ENCODE assay signal across 1 cellular context in the genomic region with DNA sequence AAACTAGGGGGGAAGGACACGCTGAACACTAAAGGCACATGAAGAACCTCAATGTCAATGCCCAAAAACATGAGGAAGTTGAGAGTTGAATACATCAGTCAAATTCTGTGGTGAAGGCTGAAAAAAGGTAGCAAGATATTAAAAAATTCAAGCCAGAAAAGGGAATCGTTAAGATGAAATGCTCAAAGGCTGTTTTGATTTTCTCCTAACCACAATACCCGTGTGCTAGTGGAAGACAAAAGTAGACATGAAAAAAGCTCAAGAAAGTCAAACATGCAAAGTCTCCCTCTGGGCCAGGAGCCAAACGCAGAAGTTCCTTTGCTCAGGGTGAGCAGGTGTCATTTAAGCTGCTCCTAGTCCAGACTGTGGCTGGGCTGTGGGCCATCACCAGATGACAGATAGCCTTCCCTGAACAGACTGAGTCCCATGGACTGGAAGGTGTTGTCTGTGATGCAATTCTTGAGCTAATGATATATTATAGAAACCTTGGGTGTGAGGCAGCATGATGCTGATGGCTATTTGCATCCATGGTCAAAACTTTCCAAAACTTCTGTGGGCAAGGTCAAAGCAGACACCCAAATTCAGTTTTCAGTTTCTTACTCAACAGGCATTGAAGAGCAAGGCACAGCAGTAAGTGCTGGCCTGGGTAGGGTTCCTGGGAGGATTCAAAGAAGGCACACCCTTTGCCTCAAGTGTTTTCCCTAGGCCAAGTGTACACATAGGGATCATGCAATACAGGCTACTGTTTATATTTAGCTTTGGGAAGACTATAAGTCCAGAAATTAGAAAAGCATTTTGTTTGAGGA.
TF ChIP-seq lines count a peak whose summit lies in the region.

No MANE protein-coding gene starts in this region.

TF ChIP-seq in GM23338, 12 proteins besides CTCF, POLR2A, EP300 and RAD21 (continued from another document):
- TF ChIP-seq, protein P1, sequence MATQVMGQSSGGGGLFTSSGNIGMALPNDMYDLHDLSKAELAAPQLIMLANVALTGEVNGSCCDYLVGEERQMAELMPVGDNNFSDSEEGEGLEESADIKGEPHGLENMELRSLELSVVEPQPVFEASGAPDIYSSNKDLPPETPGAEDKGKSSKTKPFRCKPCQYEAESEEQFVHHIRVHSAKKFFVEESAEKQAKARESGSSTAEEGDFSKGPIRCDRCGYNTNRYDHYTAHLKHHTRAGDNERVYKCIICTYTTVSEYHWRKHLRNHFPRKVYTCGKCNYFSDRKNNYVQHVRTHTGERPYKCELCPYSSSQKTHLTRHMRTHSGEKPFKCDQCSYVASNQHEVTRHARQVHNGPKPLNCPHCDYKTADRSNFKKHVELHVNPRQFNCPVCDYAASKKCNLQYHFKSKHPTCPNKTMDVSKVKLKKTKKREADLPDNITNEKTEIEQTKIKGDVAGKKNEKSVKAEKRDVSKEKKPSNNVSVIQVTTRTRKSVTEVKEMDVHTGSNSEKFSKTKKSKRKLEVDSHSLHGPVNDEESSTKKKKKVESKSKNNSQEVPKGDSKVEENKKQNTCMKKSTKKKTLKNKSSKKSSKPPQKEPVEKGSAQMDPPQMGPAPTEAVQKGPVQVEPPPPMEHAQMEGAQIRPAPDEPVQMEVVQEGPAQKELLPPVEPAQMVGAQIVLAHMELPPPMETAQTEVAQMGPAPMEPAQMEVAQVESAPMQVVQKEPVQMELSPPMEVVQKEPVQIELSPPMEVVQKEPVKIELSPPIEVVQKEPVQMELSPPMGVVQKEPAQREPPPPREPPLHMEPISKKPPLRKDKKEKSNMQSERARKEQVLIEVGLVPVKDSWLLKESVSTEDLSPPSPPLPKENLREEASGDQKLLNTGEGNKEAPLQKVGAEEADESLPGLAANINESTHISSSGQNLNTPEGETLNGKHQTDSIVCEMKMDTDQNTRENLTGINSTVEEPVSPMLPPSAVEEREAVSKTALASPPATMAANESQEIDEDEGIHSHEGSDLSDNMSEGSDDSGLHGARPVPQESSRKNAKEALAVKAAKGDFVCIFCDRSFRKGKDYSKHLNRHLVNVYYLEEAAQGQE (IDR thresholded peaks at IDR 0.05; ENCODE audit: unreplicated experiment): no peak
- TF ChIP-seq ZNF331 (CRISPR knock-in tag; IDR thresholded peaks at IDR 0.05; ENCODE audit: low read depth): no peak
- TF ChIP-seq EZH2 (IDR thresholded peaks at IDR 0.05; ENCODE audit: low read depth, unreplicated experiment): no peak
- TF ChIP-seq NANOG (IDR thresholded peaks at IDR 0.05; ENCODE audit: borderline replicate concordance): no peak
- TF ChIP-seq, protein P2, sequence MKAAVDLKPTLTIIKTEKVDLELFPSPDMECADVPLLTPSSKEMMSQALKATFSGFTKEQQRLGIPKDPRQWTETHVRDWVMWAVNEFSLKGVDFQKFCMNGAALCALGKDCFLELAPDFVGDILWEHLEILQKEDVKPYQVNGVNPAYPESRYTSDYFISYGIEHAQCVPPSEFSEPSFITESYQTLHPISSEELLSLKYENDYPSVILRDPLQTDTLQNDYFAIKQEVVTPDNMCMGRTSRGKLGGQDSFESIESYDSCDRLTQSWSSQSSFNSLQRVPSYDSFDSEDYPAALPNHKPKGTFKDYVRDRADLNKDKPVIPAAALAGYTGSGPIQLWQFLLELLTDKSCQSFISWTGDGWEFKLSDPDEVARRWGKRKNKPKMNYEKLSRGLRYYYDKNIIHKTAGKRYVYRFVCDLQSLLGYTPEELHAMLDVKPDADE (IDR thresholded peaks at IDR 0.05): no peak
- no peak for TF ChIP-seq EZH2phosphoT487 (IDR thresholded peaks at IDR 0.05; ENCODE audit: unreplicated experiment)
- no peak for TF ChIP-seq POLR2AphosphoS5 (IDR thresholded peaks at IDR 0.05; ENCODE audit: low read depth)
